1 cellular context compared by ENCODE assay signal in the genomic region with DNA sequence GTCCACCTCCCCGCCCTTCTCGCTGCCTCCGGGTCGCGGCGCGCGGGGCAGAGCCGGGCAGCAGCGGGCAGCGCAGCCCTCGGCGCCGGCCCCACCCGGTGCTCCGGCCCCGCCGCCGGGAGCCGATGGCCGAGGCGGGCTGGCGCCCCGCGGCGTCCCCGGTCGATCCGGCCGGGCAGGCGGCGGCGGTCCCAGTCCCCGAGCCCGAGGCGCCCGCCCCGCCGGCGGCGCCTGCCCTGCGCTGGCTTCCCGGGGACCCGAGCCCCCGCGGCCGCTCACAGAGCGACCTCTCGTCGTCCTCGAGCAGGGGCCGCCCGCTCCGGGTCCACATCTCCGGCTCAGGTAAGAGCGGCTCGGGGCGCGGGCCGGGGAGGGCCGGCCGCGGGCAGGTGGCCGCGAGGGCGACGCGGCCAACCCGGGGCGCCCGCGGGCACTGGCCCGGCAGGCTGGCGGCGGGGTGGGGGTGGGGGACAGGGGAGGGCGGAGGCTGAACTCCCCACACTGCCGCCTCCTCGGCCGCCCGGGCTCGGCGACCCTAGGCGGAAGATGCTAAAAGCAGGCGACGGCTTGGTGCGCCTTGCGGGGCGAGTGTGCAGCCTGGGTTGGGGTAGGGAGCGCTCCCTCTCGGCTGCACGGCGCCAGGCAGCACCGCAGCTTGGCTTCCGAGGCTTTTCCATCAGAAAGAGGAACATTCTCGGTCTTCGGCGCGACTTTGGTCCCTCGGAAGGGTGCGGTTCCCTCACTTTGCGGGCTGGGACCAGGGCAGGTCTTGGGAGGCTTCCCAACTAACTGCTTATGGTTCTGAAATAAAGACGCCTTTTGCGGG.
A peak's percentile ranks its signal among the peaks of the same experiment; 100 is the strongest.
TF ChIP-seq lines count a peak whose summit lies in the region.

No MANE protein-coding gene starts in this region.

TF ChIP-seq in IMR-90, 13 proteins besides CTCF, POLR2A, EP300 and RAD21 (continued from another document):
- TF ChIP-seq, protein P1, sequence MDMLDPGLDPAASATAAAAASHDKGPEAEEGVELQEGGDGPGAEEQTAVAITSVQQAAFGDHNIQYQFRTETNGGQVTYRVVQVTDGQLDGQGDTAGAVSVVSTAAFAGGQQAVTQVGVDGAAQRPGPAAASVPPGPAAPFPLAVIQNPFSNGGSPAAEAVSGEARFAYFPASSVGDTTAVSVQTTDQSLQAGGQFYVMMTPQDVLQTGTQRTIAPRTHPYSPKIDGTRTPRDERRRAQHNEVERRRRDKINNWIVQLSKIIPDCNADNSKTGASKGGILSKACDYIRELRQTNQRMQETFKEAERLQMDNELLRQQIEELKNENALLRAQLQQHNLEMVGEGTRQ (IDR thresholded peaks at IDR 0.05; ENCODE audit: low read depth, low read length), result no peak
- TF ChIP-seq, protein P2, sequence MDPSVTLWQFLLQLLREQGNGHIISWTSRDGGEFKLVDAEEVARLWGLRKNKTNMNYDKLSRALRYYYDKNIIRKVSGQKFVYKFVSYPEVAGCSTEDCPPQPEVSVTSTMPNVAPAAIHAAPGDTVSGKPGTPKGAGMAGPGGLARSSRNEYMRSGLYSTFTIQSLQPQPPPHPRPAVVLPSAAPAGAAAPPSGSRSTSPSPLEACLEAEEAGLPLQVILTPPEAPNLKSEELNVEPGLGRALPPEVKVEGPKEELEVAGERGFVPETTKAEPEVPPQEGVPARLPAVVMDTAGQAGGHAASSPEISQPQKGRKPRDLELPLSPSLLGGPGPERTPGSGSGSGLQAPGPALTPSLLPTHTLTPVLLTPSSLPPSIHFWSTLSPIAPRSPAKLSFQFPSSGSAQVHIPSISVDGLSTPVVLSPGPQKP (IDR thresholded peaks at IDR 0.05; ENCODE audit: borderline replicate concordance, low read depth, low read length), result no peak
- TF ChIP-seq SMC3 (IDR thresholded peaks at IDR 0.05; ENCODE audit: low read depth, low read length), result 0 out of 2 replicates have a peak, but pooled peaks have one; percentile 17
- TF ChIP-seq MAZ (IDR thresholded peaks at IDR 0.05; ENCODE audit: borderline replicate concordance, low read depth, low read length), result 0 out of 2 replicates have a peak, but pooled peaks have one; percentile 26
- TF ChIP-seq CEBPB (IDR thresholded peaks at IDR 0.05; ENCODE audit: low read depth, low read length), result no peak
- TF ChIP-seq FOS (IDR thresholded peaks at IDR 0.05; ENCODE audit: low read depth, low read length), result no peak
